In the genomic region with DNA sequence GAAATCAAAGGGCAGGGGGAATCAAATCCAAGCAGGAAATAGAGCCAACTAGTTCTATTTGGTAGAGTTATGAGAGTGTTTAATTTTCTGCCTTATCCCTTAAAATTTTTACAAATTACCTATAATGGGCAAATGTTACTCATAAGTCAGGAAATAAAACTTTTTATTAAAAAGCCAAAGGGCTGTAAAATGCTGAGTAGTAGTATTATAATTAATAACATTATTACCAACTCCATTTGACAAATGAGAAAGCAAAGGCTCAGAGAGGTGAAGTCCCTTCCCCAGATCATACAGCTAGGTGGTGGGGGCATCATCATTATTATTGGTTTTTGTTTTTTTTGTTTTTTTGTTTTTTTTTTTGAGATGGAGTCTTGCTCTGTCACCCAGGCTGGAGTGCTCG, we compare ENCODE assay signal across 1 cellular context.
TF ChIP-seq lines count a peak whose summit lies in the region.

No MANE protein-coding gene starts in this region.

TF ChIP-seq in IMR-90, 13 proteins besides CTCF, POLR2A, EP300 and RAD21:
- TF ChIP-seq MAFK (IDR thresholded peaks at IDR 0.05; ENCODE audit: low read depth, low read length) (0 out of 2 replicates have a peak, but pooled peaks have one; percentile 23), RCOR1 (IDR thresholded peaks at IDR 0.05; ENCODE audit: insufficient replicate concordance, low read length) (no peak)
